Comparison of ENCODE assay signal across 8 cellular contexts in genomic region chr9:38067611-38067891, GRCh38. TPM values are rescaled to one million over a fixed set of nuclear protein-coding genes. Genes with fewer than 3 reads are reported as not detected.
A peak's percentile ranks its signal among the peaks of the same experiment; 100 is the strongest.
DNase-seq lines count a peak whose midpoint lies in the region; ATAC-seq and TF ChIP-seq lines count a peak whose summit lies in the region.

No MANE protein-coding gene starts in this region.

- peaks cover 45% of the 10 kb centered on the region for H3K36me3 Mint-ChIP-seq in Caco-2 (ENCODE audit: insufficient read depth, unreplicated experiment)

- H3K4me3 Mint-ChIP-seq in Caco-2 (ENCODE audit: unreplicated experiment), result peak overlapping the region; percentile 95

- intact Hi-C loops in Caco-2 (cut with micrococcal nuclease; ENCODE audit: unreplicated experiment) (loop anchor here (1.0 kb wide), 1 partner anchor 20 kb away; no protein-coding TSS in a partner anchor), esophagus muscularis mucosa (cut with DNase I) (loop anchor here (5.0 kb wide), 1 partner anchor 40 kb away; no protein-coding TSS in a partner anchor)

- H3K27me3 Mint-ChIP-seq in Caco-2 (ENCODE audit: insufficient read depth, unreplicated experiment), result no peaks in the 10 kb centered on the region

- in situ Hi-C loops in G401 (cut with HindIII; ENCODE audit: low sequenced_read_pairs), result no loop called here

- BruUV-seq in Caco-2 (replicated peaks; lab: Mats Ljungman, UMichigan), result no TSS peak

- TF ChIP-seq CTCF in Caco-2 (IDR thresholded peaks at IDR 0.05; ENCODE audit: insufficient read depth in 1 of 2, low read depth in 1 of 2, low read length in 1 of 2, severe bottlenecking in 1 of 2, unreplicated experiment in 1 of 2) (no peak), RWPE1 (conservative IDR thresholded peaks at IDR 0.05; ENCODE audit: low read depth) (no peak), esophagus muscularis mucosa (IDR thresholded peaks at IDR 0.05) (no peak), omental fat pad (IDR thresholded peaks at IDR 0.05) (no peak)

- H3K27ac ChIP-seq in RWPE1 (peak overlapping the region; percentile 89), esophagus muscularis mucosa (replicated peaks in 1 of 4) (peak overlapping the region; percentile 87 to 98 (median 93))

- TF ChIP-seq POLR2A in esophagus muscularis mucosa (IDR thresholded peaks at IDR 0.05; ENCODE audit: low read depth), result no peak

- POLR2A ChIA-PET in Caco-2 (lab: Charles Lee), result no interaction called here
- POLR2A ChIA-PET in RWPE1 (lab: Yijun Ruan, JAX; ENCODE audit: low non-redundant PET), result no interaction called here

- DNase-seq in Caco-2 (peak in 1 of 2 experiments; percentile 33), RWPE1 (ENCODE audit: low spot score) (no peak), esophagus muscularis mucosa (ENCODE audit: extremely low spot score) (no peak), omental fat pad (ENCODE audit: low spot score) (no peak), T-helper 9 cell (no peak), NCI-H774 (lab: John Stamatoyannopoulos, UW) (no peak), G401 (ENCODE audit: low spot score) (no peak)

- H3K9me3 ChIP-seq in Caco-2 (no peaks in the 10 kb centered on the region), esophagus muscularis mucosa (no peaks in the 10 kb centered on the region)

- peak overlapping the region; percentile 92 for H3K4me3 ChIP-seq in Caco-2 (ENCODE audit: low read depth, low read length)
- peak overlapping the region; percentile 89 to 99 (median 94) for H3K4me3 ChIP-seq in esophagus muscularis mucosa

- ATAC-seq in omental fat pad (ENCODE audit: low FRiP score) (peak; percentile 9), HG03159 (IDR thresholded peaks at IDR 0.05; ENCODE audit: unreplicated experiment) (no peak)

- no peaks in the 10 kb centered on the region for H3K9me3 Mint-ChIP-seq in Caco-2 (ENCODE audit: unreplicated experiment)

- CTCF ChIA-PET in Caco-2 (lab: Charles Lee), result interaction anchor here (0.8 kb wide), 1 partner anchor 44 kb away, joined by 3 read pairs; no protein-coding TSS in a partner anchor
- CTCF ChIA-PET in RWPE1 (lab: Yijun Ruan, JAX), result interaction anchor here (0.5 to 2.2 kb wide), 7 partner anchors 43 to 289 kb away, joined by 3 to 11 read pairs (median 3); no protein-coding TSS in a partner anchor

- TF ChIP-seq EP300 in esophagus muscularis mucosa (IDR thresholded peaks at IDR 0.05), result no peak

- peak overlapping the region; percentile 83 for H3K27ac Mint-ChIP-seq in Caco-2 (ENCODE audit: unreplicated experiment)

- H3K4me1 ChIP-seq in Caco-2 (peaks cover 40% of the 10 kb centered on the region), esophagus muscularis mucosa (peaks cover 54 to 66% (median 65%) of the 10 kb centered on the region in 4 donors)

- WGBS in esophagus muscularis mucosa, result no CpG with 5 or more reads among the region's 21 CpGs

- peaks cover 34% of the 10 kb centered on the region for H3K4me1 Mint-ChIP-seq in Caco-2 (ENCODE audit: low read depth, unreplicated experiment)

- H3K36me3 ChIP-seq in Caco-2 (ENCODE audit: control insufficient read depth, insufficient read depth, low read length) (no peaks in the 10 kb centered on the region), esophagus muscularis mucosa (no peaks in the 10 kb centered on the region)

- H3K27me3 ChIP-seq in Caco-2 (replicated peaks; ENCODE audit: control insufficient read depth, insufficient read depth, low read length) (no peaks in the 10 kb centered on the region), esophagus muscularis mucosa (peaks cover 0 to 4% (median 0%) of the 10 kb centered on the region in 4 donors)

RNA-seq across cellular contexts. Expression of gene SHB, which starts 1.5 kb away (rescaled TPM):
- total RNA-seq in Caco-2 (2022), result 18.3 and 18.4 TPM in 2 replicates
- total RNA-seq in esophagus muscularis mucosa, result 10 to 100 TPM; 16.6 to 21.2 (median 21.0) TPM
- 10 to 100 TPM; 10.4 to 61.6 (median 20.7) TPM for total RNA-seq in omental fat pad
- total RNA-seq in G401 (2014; rRNA removed; shearing (Covaris generic)), result 18.4 and 24.9 TPM in 2 replicates
